Comparison of ENCODE assay signal across 1 cellular context in genomic region chrX:14871767-14872166, GRCh38.
TF ChIP-seq lines count a peak whose summit lies in the region.

No MANE protein-coding gene starts in this region.

TF ChIP-seq in HCT116, 20 proteins besides CTCF, POLR2A, EP300 and RAD21 (continued from another document):
- TF ChIP-seq REST (IDR thresholded peaks at IDR 0.05; ENCODE audit: low read depth) (no peak), SP1 (IDR thresholded peaks at IDR 0.05; ENCODE audit: low read depth) (no peak), FOSL1 (IDR thresholded peaks at IDR 0.05; ENCODE audit: low read depth) (no peak), ZNF274 (IDR thresholded peaks at IDR 0.05; ENCODE audit: low read depth, low read length) (no peak), ELF1 (IDR thresholded peaks at IDR 0.05; ENCODE audit: borderline replicate concordance, low read depth) (no peak), ZFX (IDR thresholded peaks at IDR 0.05) (no peak), CEBPB (IDR thresholded peaks at IDR 0.05; ENCODE audit: low read depth) (no peak), EZH2 (IDR thresholded peaks at IDR 0.05) (no peak), EGR1 (IDR thresholded peaks at IDR 0.05; ENCODE audit: low read depth) (no peak), JUND (IDR thresholded peaks at IDR 0.05) (no peak), POLR2AphosphoS5 (IDR thresholded peaks at IDR 0.05; ENCODE audit: low read depth, low read length) (no peak), ATF3 (IDR thresholded peaks at IDR 0.05) (no peak), TCF7L2 (IDR thresholded peaks at IDR 0.05; ENCODE audit: borderline replicate concordance, extremely low read depth, insufficient read depth, insufficient read length) (no peak)
